10 cellular contexts compared by ENCODE assay signal in the genomic region with DNA sequence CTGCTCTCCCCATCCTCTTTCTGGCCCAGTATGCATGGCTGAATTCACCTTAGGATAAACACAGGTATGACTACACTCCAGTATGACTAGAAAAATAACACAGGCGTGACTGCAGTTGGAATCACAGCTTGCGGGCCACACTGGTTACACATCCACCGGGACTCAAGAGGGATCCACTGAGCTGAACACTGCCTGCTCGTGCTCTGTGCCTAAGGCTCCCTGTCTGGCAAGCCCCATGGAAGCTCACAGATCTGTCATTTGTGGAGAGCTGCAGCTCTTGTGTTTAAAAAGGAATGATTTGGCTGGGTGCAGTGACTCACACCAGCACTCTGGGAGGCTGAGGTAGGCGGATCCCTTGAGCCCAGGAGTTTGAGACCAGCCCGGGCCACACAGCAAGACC. TPM values are rescaled to one million over a fixed set of nuclear protein-coding genes. Genes with fewer than 3 reads are reported as not detected.
DNase-seq lines count a peak whose midpoint lies in the region; ATAC-seq and TF ChIP-seq lines count a peak whose summit lies in the region.
"Had no signal": no experiment of that assay in that cellular context is flagged by ENCODE, and none has a peak within 500 bp of the region (broad histone marks: within the 10 kb centered on the region; RNA-seq: fewer than 3 reads in every experiment).

No MANE protein-coding gene starts in this region.

- peak in 1 of 2 donors; percentile 42 for TF ChIP-seq CTCF in mammary epithelial cell (conservative IDR thresholded peaks at IDR 0.05 in 1 of 2, IDR thresholded peaks at IDR 0.05 in 1 of 2; ENCODE audit: extremely low read depth in 1 of 2, insufficient read depth in 1 of 2, low read depth in 1 of 2, low read length in 2 of 2)
- TF ChIP-seq CTCF in BE2C (IDR thresholded peaks at IDR 0.05; ENCODE audit: low read depth, low read length) = no peak

- no peak overlapping the region for H3K4me3 ChIP-seq in BLaER1 treated with 17β-estradiol and CSF1 and Interleukin-3, amounts not matched to agents 10 nM and 100 nM
- H3K4me3 ChIP-seq in mammary epithelial cell (replicated peaks in 1 of 3; ENCODE audit: insufficient read depth in 1 of 3, low read depth in 2 of 3, low read length in 3 of 3) (no peak overlapping the region), BE2C (ENCODE audit: low read depth, low read length) (no peak overlapping the region)

- H3K9me3 Mint-ChIP-seq in stimulated activated effector memory CD8-positive, alpha-beta T cell treated with anti-CD3 and anti-CD28 coated beads, Interleukin-12 subunit alpha, Interleukin-12 subunit beta, amount 100 ng/mL, for 72 hours = no peaks in the 10 kb centered on the region

- intact Hi-C loops in mammary epithelial cell (cut with micrococcal nuclease) = loop anchor here (1.0 to 5.0 kb wide), 2 partner anchors 26 to 98 kb away; no protein-coding TSS in a partner anchor

- H3K4me1 Mint-ChIP-seq in stimulated activated effector memory CD8-positive, alpha-beta T cell treated with anti-CD3 and anti-CD28 coated beads, Interleukin-12 subunit alpha, Interleukin-12 subunit beta, amount 100 ng/mL, for 72 hours = peaks cover 66% of the 10 kb centered on the region

- peak overlapping the region in 5 of 11 experiments; percentile 2 to 83 (median 73); a peak in 6 of 22 replicates for H3K4me2 ChIP-seq in BLaER1 treated with 17β-estradiol and CSF1 and Interleukin-3, amounts not matched to agents 10 nM and 100 nM
- H3K4me2 ChIP-seq in mammary epithelial cell (ENCODE audit: insufficient read depth, low read depth, low read length) = no peak overlapping the region

- peak overlapping the region in 6 of 11 experiments; percentile 17 to 77 (median 72); a peak in 7 of 22 replicates for H3K27ac ChIP-seq in BLaER1 treated with 17β-estradiol and CSF1 and Interleukin-3, amounts not matched to agents 10 nM and 100 nM
- peak overlapping the region; percentile 53 for H3K27ac ChIP-seq in mammary epithelial cell (ENCODE audit: insufficient read depth, low read depth, low read length)

- H3K27me3 ChIP-seq in BLaER1 treated with 17β-estradiol and CSF1 and Interleukin-3, amounts not matched to agents 10 nM and 100 nM = no peaks in the 10 kb centered on the region
- no peaks in the 10 kb centered on the region for H3K27me3 ChIP-seq in mammary epithelial cell (ENCODE audit: insufficient read depth, low read length)
- H3K27me3 ChIP-seq in BE2C = no peaks in the 10 kb centered on the region

- peaks cover 40 to 53% (median 49%) of the 10 kb centered on the region in 10 experiments for H3K4me1 ChIP-seq in BLaER1 treated with 17β-estradiol and CSF1 and Interleukin-3, amounts not matched to agents 10 nM and 100 nM
- H3K4me1 ChIP-seq in mammary epithelial cell (ENCODE audit: insufficient read depth, low read length) = peaks cover 49% of the 10 kb centered on the region
- peaks cover 15% of the 10 kb centered on the region for H3K4me1 ChIP-seq in BE2C

- no peak overlapping the region for H2AFZ ChIP-seq in mammary epithelial cell (ENCODE audit: low read depth, low read length)

- peaks cover 8% of the 10 kb centered on the region for H3K36me3 Mint-ChIP-seq in stimulated activated effector memory CD8-positive, alpha-beta T cell treated with anti-CD3 and anti-CD28 coated beads, Interleukin-12 subunit alpha, Interleukin-12 subunit beta, amount 100 ng/mL, for 72 hours

- peaks cover 0 to 47% (median 34%) of the 10 kb centered on the region in 11 experiments; a peak in 19 of 22 replicates for H3K9me3 ChIP-seq in BLaER1 treated with 17β-estradiol and CSF1 and Interleukin-3, amounts not matched to agents 10 nM and 100 nM (replicated peaks in 1 of 11)
- H3K9me3 ChIP-seq in mammary epithelial cell (replicated peaks; ENCODE audit: insufficient read depth, low read length) (no peaks in the 10 kb centered on the region), BE2C (0 out of 2 replicates have a peak, but pooled peaks cover 2% of the 10 kb centered on the region)

- H3K79me2 ChIP-seq in mammary epithelial cell (ENCODE audit: insufficient read depth, low read length) = peaks cover 93% of the 10 kb centered on the region

- in situ Hi-C loops in mammary epithelial cell (cut with MboI; ENCODE audit: low sequenced_read_pairs in 2 of 2) = no loop called here

- no peak overlapping the region for H3K4me3 Mint-ChIP-seq in stimulated activated effector memory CD8-positive, alpha-beta T cell treated with anti-CD3 and anti-CD28 coated beads, Interleukin-12 subunit alpha, Interleukin-12 subunit beta, amount 100 ng/mL, for 72 hours

- peaks cover 7 to 56% (median 18%) of the 10 kb centered on the region in 11 experiments; a peak in 16 of 22 replicates for H4K20me1 ChIP-seq in BLaER1 treated with 17β-estradiol and CSF1 and Interleukin-3, amounts not matched to agents 10 nM and 100 nM
- peaks cover 3% of the 10 kb centered on the region for H4K20me1 ChIP-seq in mammary epithelial cell (ENCODE audit: insufficient read depth, low read length)

- BruUV-seq in mammary epithelial cell (replicated peaks; lab: Mats Ljungman, UMichigan) = no TSS peak

- no peak for ATAC-seq in GM18861 (IDR thresholded peaks at IDR 0.05; ENCODE audit: unreplicated experiment)
- ATAC-seq in stimulated activated effector memory CD8-positive, alpha-beta T cell treated with anti-CD3 and anti-CD28 coated beads, Interleukin-12 subunit alpha, Interleukin-12 subunit beta, amount 100 ng/mL, for 72 hours = no peak

- WGBS in mammary epithelial cell (ENCODE audit: low coverage, missing lambda C conversion rate) = 81% methylated on average over 6 of the region's 6 CpGs

- peaks cover 16 to 48% (median 28%) of the 10 kb centered on the region in 11 experiments; a peak in 14 of 22 replicates for H3K36me3 ChIP-seq in BLaER1 treated with 17β-estradiol and CSF1 and Interleukin-3, amounts not matched to agents 10 nM and 100 nM
- H3K36me3 ChIP-seq in mammary epithelial cell (ENCODE audit: insufficient read depth, low read length) = no peaks in the 10 kb centered on the region
- H3K36me3 ChIP-seq in BE2C = no peaks in the 10 kb centered on the region

- no peak overlapping the region for H3K9ac ChIP-seq in BLaER1 treated with 17β-estradiol and CSF1 and Interleukin-3, amounts not matched to agents 10 nM and 100 nM
- no peak overlapping the region for H3K9ac ChIP-seq in mammary epithelial cell (ENCODE audit: insufficient read depth, low read length)

- DNase-seq in HK-2 (ENCODE audit: unreplicated experiment) (peak; percentile 81), mammary epithelial cell (peak; percentile 87), left kidney (ENCODE audit: low read depth, low spot score) (peak; percentile 43), NCI-H2107 (lab: John Stamatoyannopoulos, UW) (no peak), BE2C (no peak)
- no peak for DNase-seq in stimulated activated effector memory CD8-positive, alpha-beta T cell treated with anti-CD3 and anti-CD28 coated beads, Interleukin-12 subunit alpha, Interleukin-12 subunit beta, amount 100 ng/mL, for 72 hours (ENCODE audit: low spot score in 2 of 2)
- DNase-seq: activated CD4-positive, alpha-beta T cell treated with anti-CD3 and anti-CD28 coated beads, Interleukin-2, amount 50 U/mL, for 48 hours; central memory CD4-positive, alpha-beta T cell had no signal

- no peak overlapping the region for H3K27ac Mint-ChIP-seq in stimulated activated effector memory CD8-positive, alpha-beta T cell treated with anti-CD3 and anti-CD28 coated beads, Interleukin-12 subunit alpha, Interleukin-12 subunit beta, amount 100 ng/mL, for 72 hours

- dilution Hi-C loops in mammary epithelial cell (cut with HindIII; ENCODE audit: low sequenced_read_pairs) = no loop called here

- CTCF ChIA-PET in mammary epithelial cell (lab: Charles Lee; ENCODE audit: low non-redundant PET) = no interaction called here

RNA-seq across cellular contexts. Expression of a gene that starts 26.8 kb away (rescaled TPM):
- 10 to 100 TPM; 43.2 to 65.3 TPM for total RNA-seq in mammary epithelial cell
- 52.1 TPM for polyA plus RNA-seq in mammary epithelial cell
- polyA minus RNA-seq in mammary epithelial cell = 79.0 TPM
- 38.5 TPM for polyA plus RNA-seq in BE2C (2012; ENCODE audit: insufficient read depth, insufficient read length, low read depth)

Comparison
In these comparisons a context has a peak if more than half of its experiments do, and no peak if none do; other contexts are left out.
1. DNase-seq: peak in HK-2 (single experiment), mammary epithelial cell (single experiment) and left kidney (single experiment); none in NCI-H2107 (single experiment), stimulated activated effector memory CD8-positive, alpha-beta T cell treated with anti-CD3 and anti-CD28 coated beads, Interleukin-12 subunit alpha, Interleukin-12 subunit beta, amount 100 ng/mL, for 72 hours (0 of 2) and BE2C (single experiment).